ENCODE assay signal across 8 cellular contexts in genomic region chr14:103607039-103607668, GRCh38. TPM values are rescaled to one million over a fixed set of nuclear protein-coding genes. Genes with fewer than 3 reads are reported as not detected.
A peak's percentile ranks its signal among the peaks of the same experiment; 100 is the strongest.
DNase-seq lines count a peak whose midpoint lies in the region; ATAC-seq, FAIRE-seq and TF ChIP-seq lines count a peak whose summit lies in the region.

No MANE protein-coding gene starts in this region.

- H3K27ac ChIP-seq in effector memory CD4-positive, alpha-beta T cell (ENCODE audit: insufficient read depth, low read length, poor library complexity, severe bottlenecking): no peak overlapping the region

- CTCF ChIA-PET in activated CD8-positive, alpha-beta T cell treated with anti-CD3 and anti-CD28 coated beads for 36 hours (lab: Charles Lee): interaction anchor here (0.8 to 1.0 kb wide), 2 partner anchors 21 to 38 kb away, joined by 3 read pairs; no protein-coding TSS in a partner anchor

- intact Hi-C loops in activated CD8-positive, alpha-beta T cell treated with anti-CD3 and anti-CD28 coated beads for 36 hours (cut with micrococcal nuclease): no loop called here

- DNase-seq in GM12892 (ENCODE audit: insufficient read length) (peak; percentile 63), NCI-H748 (lab: John Stamatoyannopoulos, UW; ENCODE audit: unreplicated experiment) (peak; percentile 90), medulla oblongata (ENCODE audit: extremely low spot score) (peak; percentile 91)
- peak; percentile 75 for DNase-seq in activated CD8-positive, alpha-beta T cell treated with anti-CD3 and anti-CD28 coated beads for 36 hours
- DNase-seq in effector memory CD4-positive, alpha-beta T cell: peak; percentile 25 to 35 (median 34)
- DNase-seq in stimulated activated effector memory CD8-positive, alpha-beta T cell treated with anti-CD3 and anti-CD28 coated beads, Interleukin-12 subunit alpha, Interleukin-12 subunit beta, amount 100 ng/mL, for 72 hours (ENCODE audit: low spot score in 2 of 2): peak; percentile 27 to 74

- H3K27me3 Mint-ChIP-seq in activated CD8-positive, alpha-beta T cell treated with anti-CD3 and anti-CD28 coated beads for 36 hours: peaks cover 19% of the 10 kb centered on the region

- H3K27ac Mint-ChIP-seq in activated CD8-positive, alpha-beta T cell treated with anti-CD3 and anti-CD28 coated beads for 36 hours: no peak overlapping the region
- peak overlapping the region; percentile 67 for H3K27ac Mint-ChIP-seq in stimulated activated effector memory CD8-positive, alpha-beta T cell treated with anti-CD3 and anti-CD28 coated beads, Interleukin-12 subunit alpha, Interleukin-12 subunit beta, amount 100 ng/mL, for 72 hours

- no peaks in the 10 kb centered on the region for H3K27me3 ChIP-seq in effector memory CD4-positive, alpha-beta T cell (replicated peaks; ENCODE audit: control insufficient read depth, insufficient read depth, low read length, poor library complexity, severe bottlenecking)

- H3K4me1 ChIP-seq in effector memory CD4-positive, alpha-beta T cell (ENCODE audit: control insufficient read depth, insufficient read depth, low read length, poor library complexity, severe bottlenecking): peaks cover 16% of the 10 kb centered on the region

- no peak for TF ChIP-seq POLR2A in GM12892 (IDR thresholded peaks at IDR 0.05; ENCODE audit: low read depth, low read length)

- H3K36me3 Mint-ChIP-seq in activated CD8-positive, alpha-beta T cell treated with anti-CD3 and anti-CD28 coated beads for 36 hours (ENCODE audit: low read depth): peaks cover 5% of the 10 kb centered on the region
- H3K36me3 Mint-ChIP-seq in stimulated activated effector memory CD8-positive, alpha-beta T cell treated with anti-CD3 and anti-CD28 coated beads, Interleukin-12 subunit alpha, Interleukin-12 subunit beta, amount 100 ng/mL, for 72 hours: no peaks in the 10 kb centered on the region

- peak; percentile 3 for TF ChIP-seq CTCF in activated CD8-positive, alpha-beta T cell treated with anti-CD3 and anti-CD28 coated beads for 36 hours (IDR thresholded peaks at IDR 0.05)

- peak; percentile 88 for FAIRE-seq in GM12892 (lab: Jason Lieb, UNC)

- ATAC-seq in HG03103 (IDR thresholded peaks at IDR 0.05; ENCODE audit: low read depth, unreplicated experiment) (peak; percentile 67), HG03521 (IDR thresholded peaks at IDR 0.05; ENCODE audit: unreplicated experiment) (no peak)
- ATAC-seq in activated CD8-positive, alpha-beta T cell treated with anti-CD3 and anti-CD28 coated beads for 36 hours: peak; percentile 76
- peak; percentile 85 for ATAC-seq in stimulated activated effector memory CD8-positive, alpha-beta T cell treated with anti-CD3 and anti-CD28 coated beads, Interleukin-12 subunit alpha, Interleukin-12 subunit beta, amount 100 ng/mL, for 72 hours

- H3K4me3 Mint-ChIP-seq in activated CD8-positive, alpha-beta T cell treated with anti-CD3 and anti-CD28 coated beads for 36 hours: peak overlapping the region; percentile 43
- H3K4me3 Mint-ChIP-seq in stimulated activated effector memory CD8-positive, alpha-beta T cell treated with anti-CD3 and anti-CD28 coated beads, Interleukin-12 subunit alpha, Interleukin-12 subunit beta, amount 100 ng/mL, for 72 hours: peak overlapping the region; percentile 70

- peaks cover 17% of the 10 kb centered on the region for H3K4me1 Mint-ChIP-seq in activated CD8-positive, alpha-beta T cell treated with anti-CD3 and anti-CD28 coated beads for 36 hours (ENCODE audit: low read depth)
- peaks cover 22% of the 10 kb centered on the region for H3K4me1 Mint-ChIP-seq in stimulated activated effector memory CD8-positive, alpha-beta T cell treated with anti-CD3 and anti-CD28 coated beads, Interleukin-12 subunit alpha, Interleukin-12 subunit beta, amount 100 ng/mL, for 72 hours

- peak overlapping the region; percentile 48 for H3K4me3 ChIP-seq in effector memory CD4-positive, alpha-beta T cell (ENCODE audit: insufficient read depth, low read depth, low read length, poor library complexity, severe bottlenecking)

- peaks cover 8% of the 10 kb centered on the region for H3K9me3 Mint-ChIP-seq in activated CD8-positive, alpha-beta T cell treated with anti-CD3 and anti-CD28 coated beads for 36 hours
- peaks cover 7% of the 10 kb centered on the region for H3K9me3 Mint-ChIP-seq in stimulated activated effector memory CD8-positive, alpha-beta T cell treated with anti-CD3 and anti-CD28 coated beads, Interleukin-12 subunit alpha, Interleukin-12 subunit beta, amount 100 ng/mL, for 72 hours

- POLR2A ChIA-PET in activated CD8-positive, alpha-beta T cell treated with anti-CD3 and anti-CD28 coated beads for 36 hours (lab: Charles Lee): interaction anchor here (1.0 to 1.9 kb wide), 2 partner anchors 18 to 71 kb away, joined by 3 to 9 read pairs; no protein-coding TSS in a partner anchor

- no peaks in the 10 kb centered on the region for H3K36me3 ChIP-seq in effector memory CD4-positive, alpha-beta T cell (ENCODE audit: control insufficient read depth, insufficient read depth, low read length)

- H3K9me3 ChIP-seq in effector memory CD4-positive, alpha-beta T cell (ENCODE audit: control insufficient read depth, low read length): peaks cover 4% of the 10 kb centered on the region

RNA-seq across cellular contexts. Expression of gene KLC1, which starts 21.9 kb away (rescaled TPM):
- polyA plus RNA-seq in GM12892 (2012; ENCODE audit: missing spikeins): 53.2 TPM
- 100 to 1,000 TPM in 1 of 2 experiments, 10 to 100 TPM in 1; 97.5 to 101 TPM for total RNA-seq in activated CD8-positive, alpha-beta T cell treated with anti-CD3 and anti-CD28 coated beads for 36 hours

RNA-seq across cellular contexts. Expression of gene COA8, which starts 44.4 kb away (rescaled TPM):
- polyA plus RNA-seq in GM12892 (2012; ENCODE audit: missing spikeins): 30.8 TPM
- 10 to 100 TPM; 40.3 to 45.6 TPM for total RNA-seq in activated CD8-positive, alpha-beta T cell treated with anti-CD3 and anti-CD28 coated beads for 36 hours

RNA-seq across cellular contexts. Expression of gene BAG5, which starts 44.7 kb away (rescaled TPM):
- 12.4 TPM for polyA plus RNA-seq in GM12892 (2012; ENCODE audit: missing spikeins)
- total RNA-seq in activated CD8-positive, alpha-beta T cell treated with anti-CD3 and anti-CD28 coated beads for 36 hours: 10 to 100 TPM; 28.8 to 29.6 TPM

Comparison
In these comparisons a context has a peak if more than half of its experiments do, and no peak if none do; other contexts are left out.
1. DNase-seq: peak in every context shown above with its lines; median percentile 91 in medulla oblongata; 90 in NCI-H748; 75 in activated CD8-positive, alpha-beta T cell treated with anti-CD3 and anti-CD28 coated beads for 36 hours; 63 in GM12892; 50 in stimulated activated effector memory CD8-positive, alpha-beta T cell treated with anti-CD3 and anti-CD28 coated beads, Interleukin-12 subunit alpha, Interleukin-12 subunit beta, amount 100 ng/mL, for 72 hours; 34 in effector memory CD4-positive, alpha-beta T cell.